In the genomic region with DNA sequence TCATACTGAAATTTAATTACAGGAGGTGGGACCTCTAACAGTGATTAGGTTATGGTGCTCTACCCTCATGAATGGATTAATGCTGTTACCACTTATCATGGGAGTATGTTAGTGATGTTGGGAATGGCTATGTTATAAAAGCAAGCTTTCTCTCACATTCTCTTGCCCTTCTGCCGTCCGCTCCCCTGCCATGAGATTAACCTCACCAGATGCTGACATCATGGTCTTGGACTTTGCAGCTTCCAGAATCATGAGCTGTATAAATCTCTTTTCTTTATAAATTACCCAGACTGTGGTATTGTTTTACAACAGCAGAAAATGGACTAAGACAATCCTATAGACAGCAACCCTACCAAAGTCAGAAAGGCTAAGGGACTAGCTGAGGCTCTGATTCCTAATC, we compare ENCODE assay signal across 31 cellular contexts.
"Had no signal": no experiment of that assay in that cellular context is flagged by ENCODE, and none has a peak within 500 bp of the region (broad histone marks: within the 10 kb centered on the region; RNA-seq: fewer than 3 reads in every experiment).

No MANE protein-coding gene starts in this region.

- H3K9me3 ChIP-seq: MG63, SJCRH30 had no signal

- DNase-seq: activated CD4-positive, alpha-beta T cell treated with anti-CD3 and anti-CD28 coated beads for 1 hour; activated CD4-positive, alpha-beta T cell treated with anti-CD3 and anti-CD28 coated beads, Interleukin-2, amount 10 ng/mL, durations not matched to agents 24 days and 14 days; activated CD4-positive, alpha-beta T cell treated with anti-CD3 and anti-CD28 coated beads, Interleukin-2, amount 50 U/mL, for 48 hours; activated CD4-positive, CD25-positive, alpha-beta regulatory T cell; activated CD8-positive, alpha-beta memory T cell treated with anti-CD3 and anti-CD28 coated beads for 24 hours; activated CD8-positive, alpha-beta memory T cell treated with anti-CD3 and anti-CD28 coated beads, Interleukin-2, amount 10 ng/mL, durations not matched to agents 7 days and 5 days; activated CD8-positive, alpha-beta memory T cell treated with anti-CD3 and anti-CD28 coated beads, Interleukin-2, amount 50 U/mL, for 48 hours; activated effector memory CD4-positive, alpha-beta T cell treated with anti-CD3 and anti-CD28 coated beads, Interleukin-2, amount 50 U/mL, for 16 hours; activated naive CD4-positive, alpha-beta T cell; activated naive CD4-positive, alpha-beta T cell treated with anti-CD3 and anti-CD28 coated beads, Interleukin-2, amount 50 U/mL, for 16 hours; activated T-cell treated with anti-CD3 and anti-CD28 coated beads, Interleukin-2, amount 50 U/mL, for 1 hour; activated T-cell treated with anti-CD3 and anti-CD28 coated beads, Interleukin-2, amount 50 U/mL, for 72 hours; central memory CD4-positive, alpha-beta T cell; Kasumi-1; KG1; MG63; NCI-H1048; NCI-H1105 treated with DMSO at 0.1 percent for 48 hours; NCI-H1436; NCI-H1694 treated with DMSO at 0.1 percent for 48 hours; NCI-H2029; NCI-H345; NCI-H524 treated with DMSO at 0.1 percent for 48 hours; SHP77; SJCRH30; T1000; WERI-Rb-1 had no signal

- H3K27ac ChIP-seq: SJCRH30, SK-N-MC, WERI-Rb-1 had no signal

- H3K27ac Mint-ChIP-seq: activated CD8-positive, alpha-beta memory T cell treated with anti-CD3 and anti-CD28 coated beads, Interleukin-2, amount 10 ng/mL, durations not matched to agents 7 days and 5 days; activated T-helper 17 cell treated with anti-CD3 and anti-CD28 coated beads, Interleukin-2, amount 50 U/mL, for 72 hours; brain had no signal

- H3K36me3 Mint-ChIP-seq: brain had no signal

- H3K27me3 ChIP-seq: MG63, SJCRH30 had no signal

- H3K4me1 ChIP-seq: SJCRH30 had no signal

- ATAC-seq: activated CD8-positive, alpha-beta memory T cell treated with anti-CD3 and anti-CD28 coated beads, Interleukin-2, amount 10 ng/mL, durations not matched to agents 7 days and 5 days; activated T-cell treated with anti-CD3 and anti-CD28 coated beads, Interleukin-2, amount 50 U/mL, for 72 hours; activated T-helper 17 cell treated with anti-CD3 and anti-CD28 coated beads, Interleukin-2, amount 50 U/mL, for 72 hours; Panc1 had no signal

- H3K36me3 ChIP-seq: MG63, SJCRH30, WERI-Rb-1 had no signal

- H3K27me3 Mint-ChIP-seq: activated CD4-positive, alpha-beta T cell treated with anti-CD3 and anti-CD28 coated beads, Interleukin-2, amount 10 ng/mL, durations not matched to agents 24 days and 14 days; activated CD8-positive, alpha-beta memory T cell treated with anti-CD3 and anti-CD28 coated beads, Interleukin-2, amount 10 ng/mL, durations not matched to agents 7 days and 5 days; brain had no signal

- H3K4me3 ChIP-seq: MG63, SJCRH30, SK-N-MC had no signal

- H3K4me1 Mint-ChIP-seq: activated T-helper 17 cell treated with anti-CD3 and anti-CD28 coated beads, Interleukin-2, amount 50 U/mL, for 72 hours had no signal

- H3K4me3 Mint-ChIP-seq: activated CD4-positive, alpha-beta T cell treated with anti-CD3 and anti-CD28 coated beads, Interleukin-2, amount 10 ng/mL, durations not matched to agents 24 days and 14 days; activated CD8-positive, alpha-beta memory T cell treated with anti-CD3 and anti-CD28 coated beads, Interleukin-2, amount 10 ng/mL, durations not matched to agents 7 days and 5 days; activated T-cell treated with anti-CD3 and anti-CD28 coated beads, Interleukin-2, amount 50 U/mL, for 72 hours; activated T-helper 17 cell treated with anti-CD3 and anti-CD28 coated beads, Interleukin-2, amount 50 U/mL, for 72 hours; brain had no signal
